In the genomic region with DNA sequence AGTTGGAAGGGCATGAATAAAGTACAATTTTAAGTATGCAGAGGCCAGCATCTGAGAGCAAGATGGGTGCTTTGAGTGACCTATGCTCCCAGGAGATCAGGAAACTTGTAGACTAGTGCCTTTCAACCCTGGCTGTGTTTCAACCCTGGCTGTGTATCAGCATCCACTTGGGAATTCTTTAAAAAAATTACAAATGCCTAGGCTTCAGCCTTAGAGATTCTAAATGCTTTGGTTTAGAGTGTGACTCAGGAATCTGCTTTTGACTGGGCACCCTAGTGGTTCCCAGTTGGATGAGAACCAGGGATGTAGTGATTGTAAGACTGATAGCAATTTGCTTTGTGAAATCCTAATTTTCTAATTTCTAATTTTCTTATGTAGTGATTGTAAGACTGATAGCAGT, we compare ENCODE assay signal across 17 cellular contexts.
"Had no signal": no experiment of that assay in that cellular context is flagged by ENCODE, and none has a peak within 500 bp of the region (broad histone marks: within the 10 kb centered on the region; RNA-seq: fewer than 3 reads in every experiment).

No MANE protein-coding gene starts in this region.

- H3K27me3 ChIP-seq: tibial artery had no signal

- H3K27ac ChIP-seq: tibial artery had no signal

- H3K36me3 ChIP-seq: tibial artery had no signal

- DNase-seq: activated CD4-positive, CD25-positive, alpha-beta regulatory T cell; activated CD8-positive, alpha-beta T cell treated with anti-CD3 and anti-CD28 coated beads for 36 hours; activated naive CD4-positive, alpha-beta T cell treated with anti-CD3 and anti-CD28 coated beads for 36 hours; activated T-cell treated with anti-CD3 and anti-CD28 coated beads, Interleukin-2, amount 50 U/mL, for 24 hours; cerebellar nuclear complex; effector CD8-positive, alpha-beta T cell; foreskin melanocyte; glutamatergic neuron; hippocampal formation; kidney; midbrain; stimulated activated naive B cell treated with anti-CD40 and anti-IgM and Interleukin-4, amounts not matched to agents 10 μg/mL and 1 μg/mL and 100 μg/mL, for 72 hours; T-helper 1 cell; T-helper 9 cell; tibial artery had no signal

- H3K4me3 ChIP-seq: tibial artery had no signal

- ATAC-seq: activated CD8-positive, alpha-beta T cell treated with anti-CD3 and anti-CD28 coated beads for 36 hours; esophagus mucosa; left lobe of liver; stimulated activated naive B cell treated with anti-CD40 and anti-IgM and Interleukin-4, amounts not matched to agents 10 μg/mL and 1 μg/mL and 100 μg/mL, for 72 hours had no signal
